ENCODE assay signal across 11 cellular contexts in the genomic region with DNA sequence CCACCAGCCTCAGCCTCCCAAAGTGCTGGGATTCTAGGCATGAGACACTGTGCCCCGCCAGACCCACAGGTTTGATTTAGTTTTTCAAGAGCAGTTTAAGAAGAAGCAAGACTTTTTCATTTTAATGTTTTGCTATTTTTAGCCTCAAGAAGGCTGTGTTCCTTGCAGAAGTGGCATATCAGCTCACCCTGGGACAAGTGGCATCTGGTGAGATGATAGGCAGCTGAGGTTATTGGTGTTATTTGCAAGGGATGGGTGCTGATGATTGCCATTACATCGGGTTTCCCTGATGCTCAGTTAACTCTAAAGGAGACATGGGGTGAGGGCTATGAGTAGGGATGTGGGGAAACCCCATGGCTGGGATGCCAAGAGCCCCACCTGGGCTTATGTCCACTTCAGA.
"Had no signal": no experiment of that assay in that cellular context is flagged by ENCODE, and none has a peak within 500 bp of the region (broad histone marks: within the 10 kb centered on the region; RNA-seq: fewer than 3 reads in every experiment).

No MANE protein-coding gene starts in this region.

- H3K9ac ChIP-seq: GM23248 had no signal

- H3K36me3 ChIP-seq: HAP-1 had no signal

- H3K4me1 Mint-ChIP-seq: GM23338, H9 had no signal

- H3K27ac ChIP-seq: GM23248 had no signal

- H3K27ac Mint-ChIP-seq: GM23338, H9, HFFc6 had no signal

- H3K4me3 ChIP-seq: GM23248, GM23338, HAP-1 had no signal

- H2AFZ ChIP-seq: GM23248, GM23338 had no signal

- H3K9me3 ChIP-seq: HAP-1 had no signal

- H3K4me3 Mint-ChIP-seq: GM23338, H9, HFFc6 had no signal

- H3K4me1 ChIP-seq: HAP-1 had no signal

- ATAC-seq: GM23338, HCT116 had no signal

- H3K9me3 Mint-ChIP-seq: GM23338, H9, HFFc6 had no signal

- H3K4me2 ChIP-seq: GM23338 had no signal

- FAIRE-seq: H1, H54 had no signal

- DNase-seq: GM23248, GOT3, H7, H9, HCEC 1CT, HFFc6 had no signal
